ENCODE assay signal across 31 cellular contexts in genomic region chr4:186580669-186581068, GRCh38. TPM values are rescaled to one million over a fixed set of nuclear protein-coding genes. Genes with fewer than 3 reads are reported as not detected.
"Had no signal": no experiment of that assay in that cellular context is flagged by ENCODE, and none has a peak within 500 bp of the region (broad histone marks: within the 10 kb centered on the region; RNA-seq: fewer than 3 reads in every experiment).

No MANE protein-coding gene starts in this region.

- H3K4me1 ChIP-seq: SJCRH30 had no signal

- DNase-seq: activated CD4-positive, alpha-beta T cell treated with anti-CD3 and anti-CD28 coated beads for 36 hours; activated CD4-positive, alpha-beta T cell treated with anti-CD3 and anti-CD28 coated beads, Interleukin-2, amount 10 ng/mL, durations not matched to agents 7 days and 5 days; activated CD4-positive, alpha-beta T cell treated with anti-CD3 and anti-CD28 coated beads, Interleukin-2, amount 50 U/mL, for 48 hours; activated CD8-positive, alpha-beta T cell treated with anti-CD3 and anti-CD28 coated beads, Interleukin-2, amount 10 ng/mL, durations not matched to agents 7 days and 5 days; activated gamma-delta T cell; activated naive CD4-positive, alpha-beta T cell treated with Interleukin-2 at 50 U/mL for 16 hours; activated naive CD8-positive, alpha-beta T cell treated with anti-CD3 and anti-CD28 coated beads, Interleukin-2, amount 10 ng/mL, durations not matched to agents 7 days and 5 days; activated T-cell treated with anti-CD3 and anti-CD28 coated beads, Interleukin-2, amount 50 U/mL, for 24 hours; amygdala; central memory CD4-positive, alpha-beta T cell; Kasumi-1; KG1; MG63; NCI-H1048; NCI-H1105 treated with DMSO at 0.1 percent for 48 hours; NCI-H1436; NCI-H1694; NCI-H1930; NCI-H2081 treated with DMSO at 0.1 percent for 48 hours; NCI-H345; NCI-H524 treated with DMSO at 0.1 percent for 48 hours; SHP77; SJCRH30 had no signal

- H3K27ac Mint-ChIP-seq: activated CD4-positive, alpha-beta T cell treated with anti-CD3 and anti-CD28 coated beads for 36 hours; activated CD4-positive, alpha-beta T cell treated with anti-CD3 and anti-CD28 coated beads, Interleukin-2, amount 10 ng/mL, durations not matched to agents 7 days and 5 days; activated CD8-positive, alpha-beta T cell treated with anti-CD3 and anti-CD28 coated beads, Interleukin-2, amount 10 ng/mL, durations not matched to agents 7 days and 5 days; activated naive CD4-positive, alpha-beta T cell treated with anti-CD3 and anti-CD28 coated beads, Interleukin-2, amount 50 U/mL, for 24 hours; activated naive CD8-positive, alpha-beta T cell treated with anti-CD3 and anti-CD28 coated beads, Interleukin-2, amount 10 ng/mL, durations not matched to agents 7 days and 5 days; activated T-cell treated with anti-CD3 and anti-CD28 coated beads, Interleukin-2, amount 50 U/mL, for 24 hours; activated T-helper 2 cell treated with anti-CD3 and anti-CD28 coated beads, Interferon-gamma antibody, Interleukin-2, Interleukin-4, amounts not matched to agents 10 μg/mL and 5 μg/mL and 100 μg/mL, durations not matched to agents 14 hours and 24 hours and 36 hours; brain; T-helper 1 cell treated with Interleukin-12 subunit alpha and Interleukin-12 subunit beta and Interleukin-4 antibody, amounts not matched to agents 30 μg/mL and 1 μg/mL, for 36 hours; T-helper 2 cell treated with Interferon-gamma antibody and Interleukin-4, amounts not matched to agents 5 μg/mL and 100 μg/mL, for 36 hours had no signal

- ATAC-seq: activated CD4-positive, alpha-beta T cell treated with anti-CD3 and anti-CD28 coated beads for 36 hours; activated CD8-positive, alpha-beta T cell treated with anti-CD3 and anti-CD28 coated beads, Interleukin-2, amount 10 ng/mL, durations not matched to agents 7 days and 5 days had no signal

- H3K9me3 Mint-ChIP-seq: activated CD4-positive, alpha-beta T cell treated with anti-CD3 and anti-CD28 coated beads, Interleukin-2, amount 10 ng/mL, durations not matched to agents 7 days and 5 days; activated naive CD4-positive, alpha-beta T cell treated with anti-CD3 and anti-CD28 coated beads, Interleukin-2, amount 50 U/mL, for 24 hours; activated T-helper 2 cell treated with anti-CD3 and anti-CD28 coated beads, Interferon-gamma antibody, Interleukin-2, Interleukin-4, amounts not matched to agents 10 μg/mL and 5 μg/mL and 100 μg/mL, durations not matched to agents 14 hours and 24 hours and 36 hours; T-helper 1 cell treated with Interleukin-12 subunit alpha and Interleukin-12 subunit beta and Interleukin-4 antibody, amounts not matched to agents 30 μg/mL and 1 μg/mL, for 36 hours had no signal

- H3K36me3 Mint-ChIP-seq: activated naive CD4-positive, alpha-beta T cell treated with anti-CD3 and anti-CD28 coated beads, Interleukin-2, amount 50 U/mL, for 24 hours; activated naive CD8-positive, alpha-beta T cell treated with anti-CD3 and anti-CD28 coated beads, Interleukin-2, amount 10 ng/mL, durations not matched to agents 7 days and 5 days had no signal

- H3K27me3 Mint-ChIP-seq: activated CD4-positive, alpha-beta T cell treated with anti-CD3 and anti-CD28 coated beads for 36 hours; activated CD4-positive, alpha-beta T cell treated with anti-CD3 and anti-CD28 coated beads, Interleukin-2, amount 10 ng/mL, durations not matched to agents 7 days and 5 days; activated T-cell treated with anti-CD3 and anti-CD28 coated beads, Interleukin-2, amount 50 U/mL, for 24 hours had no signal

- H3K27me3 ChIP-seq: MG63, SJCRH30 had no signal

- H3K9me3 ChIP-seq: MG63, SJCRH30 had no signal

- H3K4me1 Mint-ChIP-seq: activated CD4-positive, alpha-beta T cell treated with anti-CD3 and anti-CD28 coated beads for 36 hours; activated CD4-positive, alpha-beta T cell treated with anti-CD3 and anti-CD28 coated beads, Interleukin-2, amount 10 ng/mL, durations not matched to agents 7 days and 5 days; activated naive CD4-positive, alpha-beta T cell treated with anti-CD3 and anti-CD28 coated beads, Interleukin-2, amount 50 U/mL, for 24 hours; activated naive CD8-positive, alpha-beta T cell treated with anti-CD3 and anti-CD28 coated beads, Interleukin-2, amount 10 ng/mL, durations not matched to agents 7 days and 5 days had no signal

- H3K36me3 ChIP-seq: MG63 had no signal

- H3K27ac ChIP-seq: SJCRH30, SK-N-MC had no signal

- H3K4me3 Mint-ChIP-seq: activated CD4-positive, alpha-beta T cell treated with anti-CD3 and anti-CD28 coated beads for 36 hours; activated CD4-positive, alpha-beta T cell treated with anti-CD3 and anti-CD28 coated beads, Interleukin-2, amount 10 ng/mL, durations not matched to agents 7 days and 5 days; activated CD8-positive, alpha-beta T cell treated with anti-CD3 and anti-CD28 coated beads, Interleukin-2, amount 10 ng/mL, durations not matched to agents 7 days and 5 days; activated naive CD4-positive, alpha-beta T cell treated with anti-CD3 and anti-CD28 coated beads, Interleukin-2, amount 50 U/mL, for 24 hours; activated naive CD8-positive, alpha-beta T cell treated with anti-CD3 and anti-CD28 coated beads, Interleukin-2, amount 10 ng/mL, durations not matched to agents 7 days and 5 days; activated T-cell treated with anti-CD3 and anti-CD28 coated beads, Interleukin-2, amount 50 U/mL, for 24 hours; brain; T-helper 1 cell treated with Interleukin-12 subunit alpha and Interleukin-12 subunit beta and Interleukin-4 antibody, amounts not matched to agents 30 μg/mL and 1 μg/mL, for 36 hours; T-helper 2 cell treated with Interferon-gamma antibody and Interleukin-4, amounts not matched to agents 5 μg/mL and 100 μg/mL, for 36 hours had no signal

- H3K4me3 ChIP-seq: MG63, SJCRH30, SK-N-MC had no signal

RNA-seq across cellular contexts. Expression of gene MTNR1A, which starts 25.3 kb away (rescaled TPM):
- total RNA-seq: activated CD4-positive, alpha-beta T cell treated with anti-CD3 and anti-CD28 coated beads for 36 hours; activated CD4-positive, alpha-beta T cell treated with anti-CD3 and anti-CD28 coated beads, Interleukin-2, amount 10 ng/mL, durations not matched to agents 7 days and 5 days; activated CD8-positive, alpha-beta T cell treated with anti-CD3 and anti-CD28 coated beads, Interleukin-2, amount 10 ng/mL, durations not matched to agents 7 days and 5 days; activated naive CD8-positive, alpha-beta T cell treated with anti-CD3 and anti-CD28 coated beads, Interleukin-2, amount 10 ng/mL, durations not matched to agents 7 days and 5 days; activated T-helper 2 cell treated with anti-CD3 and anti-CD28 coated beads, Interferon-gamma antibody, Interleukin-2, Interleukin-4, amounts not matched to agents 10 μg/mL and 5 μg/mL and 100 μg/mL, durations not matched to agents 14 hours and 24 hours and 36 hours; NCI-H460; RPMI7951; SJCRH30 had no signal
